8 cellular contexts compared by ENCODE assay signal in the genomic region with DNA sequence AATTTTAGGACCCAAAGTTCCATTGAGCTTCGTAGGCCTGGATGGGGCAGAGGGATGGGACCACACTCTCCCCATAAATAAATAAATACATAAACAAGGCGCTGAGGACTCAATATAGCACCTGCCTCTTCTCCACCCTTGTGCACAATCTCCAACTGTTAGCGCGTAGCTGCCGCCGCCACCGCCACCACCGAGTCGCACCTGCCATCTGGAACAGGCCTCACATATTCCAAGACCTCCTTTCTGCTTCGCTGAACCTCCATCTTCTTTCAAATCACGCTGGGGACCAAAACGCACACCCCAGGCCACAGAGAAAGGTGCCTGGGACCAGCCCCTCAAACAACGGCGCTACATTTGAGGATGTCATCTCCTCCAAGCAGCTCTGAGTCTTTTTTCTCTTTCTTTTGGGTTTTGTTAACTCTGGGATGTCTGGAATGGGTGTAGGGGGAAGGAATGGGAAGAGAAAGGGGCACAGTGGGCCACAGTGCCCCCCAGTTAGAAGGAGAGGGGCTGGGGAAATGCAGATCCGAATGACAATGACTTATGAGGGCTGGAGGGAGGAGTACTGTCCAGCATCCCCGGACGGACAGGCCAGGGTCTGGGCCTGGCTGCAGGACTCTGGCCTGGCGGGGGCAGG. TPM values are rescaled to one million over a fixed set of nuclear protein-coding genes. Genes with fewer than 3 reads are reported as not detected.
DNase-seq lines count a peak whose midpoint lies in the region; ATAC-seq and TF ChIP-seq lines count a peak whose summit lies in the region.

No MANE protein-coding gene starts in this region.

- no peak overlapping the region for H2AK5ac ChIP-seq in mesenchymal stem cell (ENCODE audit: low read length, severe bottlenecking)

- no peak overlapping the region for H3K9ac ChIP-seq in mesenchymal stem cell (ENCODE audit: low read length)

- no peak overlapping the region for H3K18ac ChIP-seq in mesenchymal stem cell (ENCODE audit: low read depth in 1 of 2, low read length in 2 of 2)

- ATAC-seq in GM19351 (IDR thresholded peaks at IDR 0.05; ENCODE audit: unreplicated experiment), result no peak

- H3K36me3 ChIP-seq in esophagus (ENCODE audit: control insufficient read depth in 2 of 2, insufficient read depth in 2 of 2, low read length in 1 of 2) (no peaks in the 10 kb centered on the region), vagina (no peaks in the 10 kb centered on the region), mesenchymal stem cell (ENCODE audit: control insufficient read depth in 1 of 2, insufficient read depth in 2 of 2, low read depth in 1 of 2, low read length in 2 of 2) (no peaks in the 10 kb centered on the region)

- TF ChIP-seq CTCF in vagina (IDR thresholded peaks at IDR 0.05), result no peak

- peak; percentile 38 to 40 for DNase-seq in stimulated activated CD4-positive, alpha-beta T cell treated with anti-CD3 and anti-CD28 coated beads, Interleukin-2, amount 100 ng/mL, for 24 hours
- DNase-seq in stimulated activated CD4-positive, alpha-beta T cell treated with anti-CD3 and anti-CD28 coated beads, Interleukin-4, amount 100 ng/mL, for 24 hours, result no peak
- DNase-seq in SHP77 (lab: John Stamatoyannopoulos, UW), result peak; percentile 43 to 56
- DNase-seq in vagina (ENCODE audit: extremely low spot score in 2 of 2), result no peak
- DNase-seq in mesenchymal stem cell, result no peak
- DNase-seq in mesenteric fat pad (ENCODE audit: low spot score), result no peak

- no peak overlapping the region for H3K4ac ChIP-seq in mesenchymal stem cell (ENCODE audit: low read depth in 1 of 2, low read length in 2 of 2)

- H2AFZ ChIP-seq in mesenchymal stem cell (ENCODE audit: low read depth, low read length), result no peak overlapping the region

- H3K79me1 ChIP-seq in mesenchymal stem cell (replicated peaks; ENCODE audit: low read length, poor library complexity, severe bottlenecking), result no peaks in the 10 kb centered on the region

- H2BK15ac ChIP-seq in mesenchymal stem cell (ENCODE audit: low read depth, poor library complexity, severe bottlenecking), result no peak overlapping the region

- intact Hi-C loops in vagina (cut with DNase I), result no loop called here

- H3K4me3 ChIP-seq in esophagus (ENCODE audit: low read depth in 1 of 2, low read length in 2 of 2) (no peak overlapping the region), vagina (peak overlapping the region; percentile 46 to 56), mesenchymal stem cell (ENCODE audit: insufficient read depth in 1 of 2, low read depth in 1 of 2, low read length in 2 of 2) (no peak overlapping the region)

- H3K23ac ChIP-seq in mesenchymal stem cell (ENCODE audit: low read length in 2 of 2), result no peak overlapping the region

- peak overlapping the region; percentile 27 to 47 for H3K27ac ChIP-seq in esophagus (ENCODE audit: low read depth in 2 of 2, low read length in 1 of 2)
- peak overlapping the region; percentile 66 for H3K27ac ChIP-seq in vagina
- H3K27ac ChIP-seq in mesenchymal stem cell (ENCODE audit: low read length, poor library complexity, severe bottlenecking), result no peak overlapping the region

- H4K8ac ChIP-seq in mesenchymal stem cell (ENCODE audit: low read length), result no peak overlapping the region

- no peak overlapping the region for H2BK5ac ChIP-seq in mesenchymal stem cell (ENCODE audit: low read depth, low read length, poor library complexity, severe bottlenecking)

- 56 to 65% methylated on average over 18 of the region's 18 CpGs for WGBS in esophagus, 2 donors
- WGBS in mesenchymal stem cell, result 80% methylated on average over 18 of the region's 18 CpGs

- no peak overlapping the region for H3K4me2 ChIP-seq in mesenchymal stem cell (ENCODE audit: low read length, poor library complexity, severe bottlenecking)

- no peak for TF ChIP-seq POLR2A in vagina (IDR thresholded peaks at IDR 0.05)

- no peak overlapping the region for H2BK12ac ChIP-seq in mesenchymal stem cell (ENCODE audit: low read length in 2 of 2)

- no peak overlapping the region for H3K14ac ChIP-seq in mesenchymal stem cell (ENCODE audit: low read length in 2 of 2)

- H2BK120ac ChIP-seq in mesenchymal stem cell (ENCODE audit: low read depth, low read length), result no peak overlapping the region

- no peaks in the 10 kb centered on the region for H3K9me3 ChIP-seq in esophagus (ENCODE audit: control insufficient read depth in 2 of 2, insufficient read depth in 1 of 2, low read depth in 1 of 2, low read length in 1 of 2)
- no peaks in the 10 kb centered on the region for H3K9me3 ChIP-seq in vagina
- H3K9me3 ChIP-seq in mesenchymal stem cell (ENCODE audit: control insufficient read depth, low read length), result no peaks in the 10 kb centered on the region

- H3K4me1 ChIP-seq in esophagus (ENCODE audit: control insufficient read depth in 2 of 2, insufficient read depth in 2 of 2, low read length in 1 of 2) (peaks cover 8 to 13% of the 10 kb centered on the region in 2 donors), vagina (peaks cover 45% of the 10 kb centered on the region), mesenchymal stem cell (ENCODE audit: control insufficient read depth, insufficient read depth, low read depth, low read length) (peaks cover 20% of the 10 kb centered on the region)

- no peak overlapping the region for H4K91ac ChIP-seq in mesenchymal stem cell (ENCODE audit: low read length)

- H3K27me3 ChIP-seq in esophagus (ENCODE audit: control insufficient read depth in 1 of 2, insufficient read depth in 2 of 2, low read length in 2 of 2) (no peaks in the 10 kb centered on the region), vagina (no peaks in the 10 kb centered on the region), mesenchymal stem cell (ENCODE audit: control insufficient read depth in 1 of 2, insufficient read depth in 1 of 2, low read length in 2 of 2) (peaks cover 25 to 47% of the 10 kb centered on the region in 2 experiments)

RNA-seq across cellular contexts. Expression of gene NOL4L, which starts 49.7 kb away (rescaled TPM):
- 1 to 10 TPM; 1.1 to 1.2 TPM for polyA plus RNA-seq in esophagus
- total RNA-seq in vagina (17.9 TPM), mesenteric fat pad (21.5 TPM)
- polyA plus RNA-seq in mesenchymal stem cell (2013, experiment 1 of 2), result 34.4 TPM
- polyA plus RNA-seq in mesenchymal stem cell (2013, experiment 2 of 2), result 33.5 TPM

Comparison
In these comparisons a context has a peak if more than half of its experiments do, and no peak if none do; other contexts are left out.
1. DNase-seq: peak in stimulated activated CD4-positive, alpha-beta T cell treated with anti-CD3 and anti-CD28 coated beads, Interleukin-2, amount 100 ng/mL, for 24 hours (2 of 2) and SHP77 (2 of 2); none in stimulated activated CD4-positive, alpha-beta T cell treated with anti-CD3 and anti-CD28 coated beads, Interleukin-4, amount 100 ng/mL, for 24 hours (single experiment), vagina (0 of 2), mesenchymal stem cell (single experiment) and mesenteric fat pad (single experiment).
2. H3K4me3 ChIP-seq: peak in vagina (2 of 2); none in esophagus (0 of 2) and mesenchymal stem cell (0 of 2).